Comparison of ENCODE assay signal across 8 cellular contexts in the genomic region with DNA sequence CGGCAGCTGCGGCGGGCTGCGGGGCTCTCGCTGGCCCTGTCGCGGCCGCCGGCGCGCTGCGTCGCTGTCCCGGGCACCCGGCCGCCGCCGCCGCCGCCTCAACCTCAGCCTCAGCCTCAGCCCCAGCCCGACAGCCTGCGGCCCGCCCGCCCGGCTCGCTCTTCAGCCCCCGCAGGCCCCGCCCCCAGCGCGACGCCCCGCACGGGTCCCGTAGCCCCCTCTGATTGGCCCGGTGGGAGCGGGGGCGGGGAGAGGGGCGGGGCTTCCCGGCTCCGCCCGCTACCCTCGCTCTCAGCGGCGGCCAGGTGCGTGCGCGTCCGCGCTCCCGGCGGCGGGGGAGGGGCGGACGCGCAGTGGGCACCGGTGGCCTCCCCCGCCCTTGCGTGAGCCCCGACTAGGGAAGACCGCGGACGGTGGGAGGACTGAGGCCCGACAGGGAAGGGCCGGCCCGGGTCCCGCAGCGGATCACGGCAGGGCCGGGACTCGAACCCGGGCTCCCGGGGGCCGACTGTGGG. TPM values are rescaled to one million over a fixed set of nuclear protein-coding genes. Genes with fewer than 3 reads are reported as not detected.
A peak's percentile ranks its signal among the peaks of the same experiment; 100 is the strongest.
DNase-seq lines count a peak whose midpoint lies in the region; ATAC-seq, FAIRE-seq and TF ChIP-seq lines count a peak whose summit lies in the region.

A gene with protein sequence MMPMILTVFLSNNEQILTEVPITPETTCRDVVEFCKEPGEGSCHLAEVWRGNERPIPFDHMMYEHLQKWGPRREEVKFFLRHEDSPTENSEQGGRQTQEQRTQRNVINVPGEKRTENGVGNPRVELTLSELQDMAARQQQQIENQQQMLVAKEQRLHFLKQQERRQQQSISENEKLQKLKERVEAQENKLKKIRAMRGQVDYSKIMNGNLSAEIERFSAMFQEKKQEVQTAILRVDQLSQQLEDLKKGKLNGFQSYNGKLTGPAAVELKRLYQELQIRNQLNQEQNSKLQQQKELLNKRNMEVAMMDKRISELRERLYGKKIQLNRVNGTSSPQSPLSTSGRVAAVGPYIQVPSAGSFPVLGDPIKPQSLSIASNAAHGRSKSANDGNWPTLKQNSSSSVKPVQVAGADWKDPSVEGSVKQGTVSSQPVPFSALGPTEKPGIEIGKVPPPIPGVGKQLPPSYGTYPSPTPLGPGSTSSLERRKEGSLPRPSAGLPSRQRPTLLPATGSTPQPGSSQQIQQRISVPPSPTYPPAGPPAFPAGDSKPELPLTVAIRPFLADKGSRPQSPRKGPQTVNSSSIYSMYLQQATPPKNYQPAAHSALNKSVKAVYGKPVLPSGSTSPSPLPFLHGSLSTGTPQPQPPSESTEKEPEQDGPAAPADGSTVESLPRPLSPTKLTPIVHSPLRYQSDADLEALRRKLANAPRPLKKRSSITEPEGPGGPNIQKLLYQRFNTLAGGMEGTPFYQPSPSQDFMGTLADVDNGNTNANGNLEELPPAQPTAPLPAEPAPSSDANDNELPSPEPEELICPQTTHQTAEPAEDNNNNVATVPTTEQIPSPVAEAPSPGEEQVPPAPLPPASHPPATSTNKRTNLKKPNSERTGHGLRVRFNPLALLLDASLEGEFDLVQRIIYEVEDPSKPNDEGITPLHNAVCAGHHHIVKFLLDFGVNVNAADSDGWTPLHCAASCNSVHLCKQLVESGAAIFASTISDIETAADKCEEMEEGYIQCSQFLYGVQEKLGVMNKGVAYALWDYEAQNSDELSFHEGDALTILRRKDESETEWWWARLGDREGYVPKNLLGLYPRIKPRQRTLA (minus strand): TSS at position 137 of the 515 bp plus-strand sequence. CDS start 268 bp downstream, outside the sequence.

- H3K4me3 ChIP-seq in astrocyte (ENCODE audit: insufficient read depth, low read depth, low read length) = peak within 1 kb of the TSS; percentile 76
- H3K4me3 ChIP-seq in aorta (ENCODE audit: low read length in 2 of 2) = peak within 1 kb of the TSS; percentile 74 to 99

- no peak for FAIRE-seq in astrocyte (lab: Jason Lieb, UNC)

- H3K4me1 ChIP-seq in astrocyte (ENCODE audit: insufficient read depth, low read length) = no peaks in the 10 kb centered on the region
- peaks cover 2 to 3% of the 10 kb centered on the region in 2 donors for H3K4me1 ChIP-seq in aorta (ENCODE audit: control insufficient read depth in 1 of 2, insufficient read depth in 2 of 2, low read length in 2 of 2)

- intact Hi-C loops in aorta (cut with DNase I) = no loop called here

- DNase-seq in GM13977 (ENCODE audit: low spot score) = peak; percentile 100
- peak; percentile 96 for DNase-seq in NCI-H146 (lab: John Stamatoyannopoulos, UW)
- peak; percentile 95 for DNase-seq in T-helper 9 cell
- DNase-seq in astrocyte (ENCODE audit: low read depth) = peak; percentile 58
- peak; percentile 97 for DNase-seq in hepatic stellate cell (ENCODE audit: low spot score)
- peak; percentile 49 for DNase-seq in renal cortical epithelial cell (ENCODE audit: low read depth)
- DNase-seq in aorta = peak; percentile 96 to 98

- peaks cover 8% of the 10 kb centered on the region for H4K20me1 ChIP-seq in astrocyte (ENCODE audit: insufficient read depth, low read length)

- H3K27ac ChIP-seq in astrocyte (ENCODE audit: low read depth, low read length) (no peak within 1 kb of the TSS), aorta (ENCODE audit: low read depth in 1 of 2, low read length in 2 of 2) (peak within 1 kb of the TSS in 1 of 2 donors; percentile 55)

- peak within 1 kb of the TSS; percentile 91 for H3K4me2 ChIP-seq in astrocyte (ENCODE audit: low read length)

- H3K9me3 ChIP-seq in astrocyte (ENCODE audit: insufficient read depth, low read depth, low read length) (no peaks in the 10 kb centered on the region), aorta (ENCODE audit: control insufficient read depth, low read length) (no peaks in the 10 kb centered on the region)

- H3K4me1 Mint-ChIP-seq in astrocyte (ENCODE audit: low read depth, unreplicated experiment) = peaks cover 3% of the 10 kb centered on the region

- H3K9ac ChIP-seq in astrocyte (ENCODE audit: low read length) = peak within 1 kb of the TSS; percentile 54

- no peaks in the 10 kb centered on the region for H3K36me3 ChIP-seq in astrocyte (ENCODE audit: insufficient read depth, low read length)
- no peaks in the 10 kb centered on the region for H3K36me3 ChIP-seq in aorta (ENCODE audit: control insufficient read depth in 1 of 2, insufficient read depth in 2 of 2, low read length in 1 of 2)

- ATAC-seq in HG02763 (IDR thresholded peaks at IDR 0.05; ENCODE audit: unreplicated experiment) = peak; percentile 89
- ATAC-seq in aorta (ENCODE audit: low FRiP score) = peak; percentile 97

- H3K79me2 ChIP-seq in astrocyte (ENCODE audit: insufficient read depth, low read length) = no peaks in the 10 kb centered on the region

- H3K27me3 ChIP-seq in astrocyte (ENCODE audit: insufficient read depth, low read length) (peaks cover 16% of the 10 kb centered on the region), aorta (ENCODE audit: control insufficient read depth in 1 of 2, insufficient read depth in 2 of 2, low read length in 1 of 2) (no peaks in the 10 kb centered on the region)

- peaks cover 1% of the 10 kb centered on the region for H3K36me3 Mint-ChIP-seq in astrocyte (ENCODE audit: low read depth, unreplicated experiment)

- in situ Hi-C loops in GM13977 (cut with MboI; ENCODE audit: low pct_unique_long_range_greater_than_20kb, low sequenced_read_pairs, unreplicated experiment) = no loop called here

- H3K4me3 Mint-ChIP-seq in astrocyte (ENCODE audit: unreplicated experiment) = peak within 1 kb of the TSS; percentile 90

- peak within 1 kb of the TSS; percentile 75 for H3K27ac Mint-ChIP-seq in astrocyte (ENCODE audit: unreplicated experiment)

- peaks cover 2% of the 10 kb centered on the region for H3K9me3 Mint-ChIP-seq in astrocyte (ENCODE audit: unreplicated experiment)

- peak within 1 kb of the TSS; percentile 84 for H2AFZ ChIP-seq in astrocyte (ENCODE audit: low read depth, low read length)

- 0 to 1% methylated on average over 30 to 73 of the region's 73 CpGs for WGBS in aorta, 2 donors

- TF ChIP-seq CTCF in GM13977 (IDR thresholded peaks at IDR 0.05; ENCODE audit: extremely low read depth, insufficient read depth, missing control alignments) = no peak
- TF ChIP-seq CTCF in astrocyte (IDR thresholded peaks at IDR 0.05; ENCODE audit: insufficient read depth, low read depth, low read length) = no peak

- peaks cover 22% of the 10 kb centered on the region for H3K27me3 Mint-ChIP-seq in astrocyte (ENCODE audit: low read depth, unreplicated experiment)

RNA-seq across cellular contexts. Expression of the gene that starts here (rescaled TPM):
- 7.0 and 9.5 TPM in 2 replicates for total RNA-seq in astrocyte
- total RNA-seq in renal cortical epithelial cell = 9.7 and 18.5 TPM in 2 replicates
- 10 to 100 TPM; 24.8 to 44.0 TPM for total RNA-seq in aorta
- polyA plus RNA-seq in aorta = 1 to 10 TPM; 2.3 to 6.9 TPM

Comparison
In these comparisons a context has a peak if more than half of its experiments do, and no peak if none do; other contexts are left out.
1. DNase-seq: peak in every context shown above with its lines; median percentile 100 in GM13977; 97 in hepatic stellate cell; 97 in aorta; 96 in NCI-H146; 95 in T-helper 9 cell; 58 in astrocyte; 49 in renal cortical epithelial cell.